Comparison of ENCODE assay signal across 12 cellular contexts in the genomic region with DNA sequence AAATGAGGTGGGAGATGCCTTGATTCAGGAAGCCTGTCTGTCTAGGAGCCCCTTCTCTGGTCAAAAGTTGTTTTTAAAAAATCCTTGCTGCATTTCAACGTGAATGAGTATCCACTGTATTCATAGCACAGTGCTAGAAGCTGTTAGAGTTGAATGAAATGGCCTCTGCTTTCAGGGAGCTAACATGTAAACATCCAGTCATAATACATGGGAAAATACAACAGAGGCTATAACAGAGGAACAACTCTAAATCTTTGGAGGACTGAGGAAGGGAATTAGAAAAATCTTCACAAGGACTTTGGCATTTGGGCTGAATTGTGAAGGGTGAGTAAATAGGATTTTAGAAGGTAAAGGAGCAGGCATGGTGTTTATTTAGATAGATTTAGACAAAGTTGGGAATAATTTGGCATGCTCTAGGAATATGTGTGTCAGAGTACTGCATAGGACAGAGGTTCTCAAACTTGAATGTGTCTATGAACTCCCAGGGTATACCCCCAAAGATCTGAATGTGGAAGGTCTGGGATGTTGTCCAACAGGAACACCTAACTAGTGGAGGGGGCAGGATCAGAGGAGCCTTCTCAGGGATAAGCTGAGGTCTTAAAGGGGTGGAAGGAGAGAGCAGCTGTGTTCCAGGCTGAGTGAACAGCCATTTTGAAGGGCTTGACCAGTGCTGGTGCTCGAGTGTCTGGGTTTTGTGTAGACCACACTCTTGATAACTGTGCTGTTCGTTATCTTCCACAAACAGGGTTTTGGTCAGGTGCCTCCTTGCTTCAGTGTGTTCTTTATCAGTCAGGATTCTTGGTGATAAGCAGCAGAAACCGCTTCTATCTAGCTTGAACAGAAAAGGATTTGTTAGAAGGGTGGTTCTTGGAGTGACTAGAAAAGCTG. TPM values are rescaled to one million over a fixed set of nuclear protein-coding genes. Genes with fewer than 3 reads are reported as not detected.
DNase-seq lines count a peak whose midpoint lies in the region; ATAC-seq, FAIRE-seq and TF ChIP-seq lines count a peak whose summit lies in the region.
"Had no signal": no experiment of that assay in that cellular context is flagged by ENCODE, and none has a peak within 500 bp of the region (broad histone marks: within the 10 kb centered on the region; RNA-seq: fewer than 3 reads in every experiment).

No MANE protein-coding gene starts in this region.

- H4K20me1 ChIP-seq in keratinocyte (ENCODE audit: control insufficient read depth, extremely low read depth, insufficient read depth, low read length), result peaks cover 14% of the 10 kb centered on the region

- no peaks in the 10 kb centered on the region for H3K9me3 Mint-ChIP-seq in activated CD4-positive, alpha-beta memory T cell treated with anti-CD3 and anti-CD28 coated beads for 36 hours
- no peaks in the 10 kb centered on the region for H3K9me3 Mint-ChIP-seq in type B pancreatic cell
- H3K9me3 Mint-ChIP-seq: central memory CD8-positive, alpha-beta T cell had no signal

- DNase-seq in cardiac muscle cell (ENCODE audit: low read depth in 1 of 2, low spot score in 1 of 2), result no peak
- no peak for DNase-seq in Right ventricle myocardium superior
- no peak for DNase-seq in activated CD4-positive, alpha-beta memory T cell treated with anti-CD3 and anti-CD28 coated beads for 36 hours
- DNase-seq in keratinocyte (ENCODE audit: low read depth, low spot score), result no peak
- DNase-seq in type B pancreatic cell (ENCODE audit: extremely low spot score, unreplicated experiment), result no peak
- DNase-seq in RPMI8226, result no peak
- DNase-seq: activated CD4-positive, alpha-beta T cell treated with anti-CD3 and anti-CD28 coated beads, Interleukin-2, amount 50 U/mL, for 4 hours; heart left ventricle; stimulated activated CD4-positive, alpha-beta T cell treated with anti-CD3 and anti-CD28 coated beads, Interleukin-4, amount 100 ng/mL, for 4 hours had no signal

- dilution Hi-C loops in keratinocyte (cut with MboI; ENCODE audit: extremely low pct_ligation_motif_present, low sequenced_read_pairs), result no loop called here

- H3K36me3 Mint-ChIP-seq in activated CD4-positive, alpha-beta memory T cell treated with anti-CD3 and anti-CD28 coated beads for 36 hours, result peaks cover 32% of the 10 kb centered on the region
- H3K36me3 Mint-ChIP-seq in type B pancreatic cell, result peaks cover 3% of the 10 kb centered on the region

- no peaks in the 10 kb centered on the region for H3K36me3 ChIP-seq in cardiac muscle cell
- peaks cover 4 to 33% of the 10 kb centered on the region in 2 experiments for H3K36me3 ChIP-seq in keratinocyte (ENCODE audit: control insufficient read depth in 2 of 2, extremely low read depth in 1 of 2, insufficient read depth in 2 of 2, low read length in 2 of 2)

- H3K27me3 ChIP-seq in cardiac muscle cell (no peaks in the 10 kb centered on the region), keratinocyte (ENCODE audit: control insufficient read depth, extremely low read depth, insufficient read depth, low read length) (no peaks in the 10 kb centered on the region)
- H3K27me3 ChIP-seq: heart left ventricle had no signal

- TF ChIP-seq CTCF in cardiac muscle cell (IDR thresholded peaks at IDR 0.05; ENCODE audit: low read depth, low read length), result no peak
- TF ChIP-seq CTCF in keratinocyte (optimal IDR thresholded peaks at IDR 0.05 in 1 of 3, IDR thresholded peaks at IDR 0.05 in 1 of 3, conservative IDR thresholded peaks at IDR 0.05 in 1 of 3; ENCODE audit: extremely low read depth in 1 of 3, insufficient read depth in 2 of 3, low read length in 3 of 3), result no peak
- TF ChIP-seq CTCF in type B pancreatic cell (conservative IDR thresholded peaks at IDR 0.05), result no peak

- H2AFZ ChIP-seq in keratinocyte (ENCODE audit: control insufficient read depth, low read length), result no peak overlapping the region

- no peaks in the 10 kb centered on the region for H3K27me3 Mint-ChIP-seq in activated CD4-positive, alpha-beta memory T cell treated with anti-CD3 and anti-CD28 coated beads for 36 hours
- no peaks in the 10 kb centered on the region for H3K27me3 Mint-ChIP-seq in type B pancreatic cell
- H3K27me3 Mint-ChIP-seq: central memory CD8-positive, alpha-beta T cell had no signal

- ATAC-seq in Right ventricle myocardium superior (ENCODE audit: poor library complexity) (no peak), HG02885 (IDR thresholded peaks at IDR 0.05; ENCODE audit: poor library complexity, unreplicated experiment) (no peak), HG02884 (IDR thresholded peaks at IDR 0.05; ENCODE audit: unreplicated experiment) (no peak)

- H3K27ac ChIP-seq in cardiac muscle cell (peak overlapping the region; percentile 86), keratinocyte (ENCODE audit: control insufficient read depth, insufficient read depth, low read length) (peak overlapping the region; percentile 47)
- H3K27ac ChIP-seq: heart left ventricle had no signal

- intact Hi-C loops in Right ventricle myocardium superior (cut with DNase I), result no loop called here
- intact Hi-C loops in activated CD4-positive, alpha-beta memory T cell treated with anti-CD3 and anti-CD28 coated beads for 36 hours (cut with micrococcal nuclease), result no loop called here

- H3K9me3 ChIP-seq in cardiac muscle cell (ENCODE audit: low read depth) (no peaks in the 10 kb centered on the region), keratinocyte (ENCODE audit: control insufficient read depth, low read depth, low read length) (no peaks in the 10 kb centered on the region)
- H3K9me3 ChIP-seq: heart left ventricle had no signal

- H3K4me3 Mint-ChIP-seq in activated CD4-positive, alpha-beta memory T cell treated with anti-CD3 and anti-CD28 coated beads for 36 hours, result no peak overlapping the region
- peak overlapping the region; percentile 24 for H3K4me3 Mint-ChIP-seq in type B pancreatic cell
- H3K4me3 Mint-ChIP-seq: central memory CD8-positive, alpha-beta T cell had no signal

- H3K4me3 ChIP-seq in cardiac muscle cell, result no peak overlapping the region
- no peak overlapping the region for H3K4me3 ChIP-seq in keratinocyte (ENCODE audit: control insufficient read depth in 2 of 3, extremely low read depth in 1 of 3, insufficient read depth in 2 of 3, low read depth in 1 of 3, low read length in 3 of 3)
- H3K4me3 ChIP-seq: heart left ventricle had no signal

- H3K9me1 ChIP-seq in keratinocyte (ENCODE audit: control insufficient read depth, extremely low read depth, insufficient read depth, low read length), result peaks cover 14% of the 10 kb centered on the region

- H3K4me1 Mint-ChIP-seq in activated CD4-positive, alpha-beta memory T cell treated with anti-CD3 and anti-CD28 coated beads for 36 hours (ENCODE audit: low read depth), result peaks cover 84% of the 10 kb centered on the region
- H3K4me1 Mint-ChIP-seq in type B pancreatic cell (ENCODE audit: unreplicated experiment), result peaks cover 37% of the 10 kb centered on the region

- CTCF ChIA-PET in activated CD4-positive, alpha-beta memory T cell treated with anti-CD3 and anti-CD28 coated beads for 36 hours (lab: Charles Lee), result interaction anchor here (2.1 to 2.5 kb wide), 4 partner anchors 10 to 23 kb away, joined by 6 to 17 read pairs (median 8); partner anchors contain the start of gene SREBF2

- FAIRE-seq in keratinocyte (lab: Jason Lieb, UNC), result no peak

- no peak overlapping the region for H3K9ac ChIP-seq in keratinocyte (ENCODE audit: control insufficient read depth, extremely low read depth, insufficient read depth, low read length)

- peaks cover 97% of the 10 kb centered on the region for H3K79me2 ChIP-seq in keratinocyte (ENCODE audit: control insufficient read depth, insufficient read depth, low read length)

- POLR2A ChIA-PET in activated CD4-positive, alpha-beta memory T cell treated with anti-CD3 and anti-CD28 coated beads for 36 hours (lab: Charles Lee), result interaction anchor here (0.6 to 7.8 kb wide), 5 partner anchors 12 to 29 kb away, joined by 3 to 66 read pairs (median 5); partner anchors contain the start of gene SREBF2

- H3K27ac Mint-ChIP-seq in activated CD4-positive, alpha-beta memory T cell treated with anti-CD3 and anti-CD28 coated beads for 36 hours, result peak overlapping the region; percentile 4
- peak overlapping the region; percentile 95 for H3K27ac Mint-ChIP-seq in type B pancreatic cell

- H3K4me1 ChIP-seq in cardiac muscle cell (ENCODE audit: low read depth) (peaks cover 43% of the 10 kb centered on the region), keratinocyte (ENCODE audit: control insufficient read depth, extremely low read depth, insufficient read depth, low read length) (peaks cover 61% of the 10 kb centered on the region)

- H3K4me2 ChIP-seq in keratinocyte (ENCODE audit: control insufficient read depth, extremely low read depth, insufficient read depth, low read depth, low read length), result peak overlapping the region; percentile 83

RNA-seq across cellular contexts. Expression of gene SREBF2, which starts 12.7 kb away (rescaled TPM):
- total RNA-seq in cardiac muscle cell (259 and 273 TPM in 2 replicates), Right ventricle myocardium superior (75.2 TPM), type B pancreatic cell (ENCODE audit: low replicate concordance) (110 and 119 TPM in 2 replicates)
- polyA plus RNA-seq in cardiac muscle cell (225 and 238 TPM in 2 replicates), keratinocyte (57.5 to 68.4 TPM (median 58.4 TPM) in 3 replicates)
- total RNA-seq in activated CD4-positive, alpha-beta memory T cell treated with anti-CD3 and anti-CD28 coated beads for 36 hours, result 100 to 1,000 TPM; 131 to 137 TPM
- polyA plus RNA-seq in keratinocyte (2011; ENCODE audit: low read depth), result 19.2 TPM
- polyA plus RNA-seq in keratinocyte (2011; cell fraction: cytosol; rRNA removed), result 52.9 and 60.9 TPM in 2 replicates
- polyA plus RNA-seq in keratinocyte (2011; cell fraction: nucleus; rRNA removed), result 147 and 198 TPM in 2 replicates
- polyA plus RNA-seq in keratinocyte (2012; ENCODE audit: low replicate concordance), result 66.7 and 92.1 TPM in 2 replicates
- polyA minus RNA-seq in keratinocyte, result 107 to 195 TPM (median 126 TPM) in 3 replicates
- polyA minus RNA-seq in keratinocyte (2011; cell fraction: cytosol; rRNA and poly(A)+ RNA removed), result 85.4 TPM
- 171 and 181 TPM in 2 replicates for polyA minus RNA-seq in keratinocyte (2011; cell fraction: nucleus; rRNA and poly(A)+ RNA removed)

RNA-seq across cellular contexts. Expression of gene CCDC134, which starts 45.1 kb away (rescaled TPM):
- total RNA-seq in cardiac muscle cell, result 14.8 and 19.3 TPM in 2 replicates
- polyA plus RNA-seq in cardiac muscle cell, result 10.3 and 11.5 TPM in 2 replicates
- total RNA-seq in Right ventricle myocardium superior, result 4.0 TPM
- total RNA-seq in activated CD4-positive, alpha-beta memory T cell treated with anti-CD3 and anti-CD28 coated beads for 36 hours, result 10 to 100 TPM; 16.1 to 17.6 TPM
- polyA plus RNA-seq in keratinocyte, result 3.5 to 6.3 TPM (median 4.1 TPM) in 3 replicates
- 0.40 TPM for polyA plus RNA-seq in keratinocyte (2011; ENCODE audit: low read depth)
- polyA plus RNA-seq in keratinocyte (2011; cell fraction: cytosol; rRNA removed), result 1.8 and 2.4 TPM in 2 replicates
- polyA plus RNA-seq in keratinocyte (2011; cell fraction: nucleus; rRNA removed), result 7.1 and 8.3 TPM in 2 replicates
- polyA plus RNA-seq in keratinocyte (2012; ENCODE audit: low replicate concordance), result 0.59 and 5.2 TPM in 2 replicates
- polyA minus RNA-seq in keratinocyte, result 9.2 to 15.3 TPM (median 9.9 TPM) in 3 replicates
- 7.9 TPM for polyA minus RNA-seq in keratinocyte (2011; cell fraction: cytosol; rRNA and poly(A)+ RNA removed)
- 8.3 and 8.9 TPM in 2 replicates for polyA minus RNA-seq in keratinocyte (2011; cell fraction: nucleus; rRNA and poly(A)+ RNA removed)
- 13.2 and 19.6 TPM in 2 replicates for total RNA-seq in type B pancreatic cell (ENCODE audit: low replicate concordance)
